Comparison of ENCODE assay signal across 1 cellular context in genomic region chr9:85522459-85523092, GRCh38.
TF ChIP-seq lines count a peak whose summit lies in the region.

No MANE protein-coding gene starts in this region.

TF ChIP-seq in WTC11, 78 proteins besides CTCF, POLR2A, EP300 and RAD21 (continued from another document):
- TF ChIP-seq AR (CRISPR knock-in tag; IDR thresholded peaks at IDR 0.05) (no peak), USF2 (CRISPR knock-in tag; IDR thresholded peaks at IDR 0.05) (no peak)
